Comparison of ENCODE assay signal across 11 cellular contexts in genomic region chr22:23825246-23825905, GRCh38. TPM values are rescaled to one million over a fixed set of nuclear protein-coding genes. Genes with fewer than 3 reads are reported as not detected.
DNase-seq lines count a peak whose midpoint lies in the region; ATAC-seq and TF ChIP-seq lines count a peak whose summit lies in the region.
"Had no signal": no experiment of that assay in that cellular context is flagged by ENCODE, and none has a peak within 500 bp of the region (broad histone marks: within the 10 kb centered on the region; RNA-seq: fewer than 3 reads in every experiment).

No MANE protein-coding gene starts in this region.

- H4K20me1 ChIP-seq in PC-9 (ENCODE audit: insufficient read depth) = peaks cover 9% of the 10 kb centered on the region; the same call in 1 of the 2 replicates

- H3K9me2 ChIP-seq in PC-9 (ENCODE audit: insufficient read depth) = no peaks in the 10 kb centered on the region

- no peak for TF ChIP-seq CTCF in PC-9 (conservative IDR thresholded peaks at IDR 0.05)

- no peaks in the 10 kb centered on the region for H3K36me3 ChIP-seq in aorta (ENCODE audit: control insufficient read depth in 1 of 2, insufficient read depth in 2 of 2, low read length in 1 of 2)
- no peaks in the 10 kb centered on the region; the same call in 1 of the 2 replicates for H3K36me3 ChIP-seq in PC-9 (ENCODE audit: low read depth)

- H3K4me3 ChIP-seq in aorta (ENCODE audit: low read length in 2 of 2) = no peak overlapping the region
- no peak overlapping the region for H3K4me3 ChIP-seq in PC-9

- H3K79me2 ChIP-seq in PC-9 (ENCODE audit: low read depth) = no peaks in the 10 kb centered on the region

- H3K27ac ChIP-seq in aorta (ENCODE audit: low read depth in 1 of 2, low read length in 2 of 2) (no peak overlapping the region), PC-9 (no peak overlapping the region)

- H3F3A ChIP-seq in PC-9 (ENCODE audit: insufficient read depth, low read depth) = no peaks in the 10 kb centered on the region

- no peaks in the 10 kb centered on the region for H3K4me1 ChIP-seq in aorta (ENCODE audit: control insufficient read depth in 1 of 2, insufficient read depth in 2 of 2, low read length in 2 of 2)
- H3K4me1 ChIP-seq in PC-9 (replicated peaks; ENCODE audit: insufficient read depth) = no peaks in the 10 kb centered on the region

- no peak for ATAC-seq in activated naive CD8-positive, alpha-beta T cell treated with anti-CD3 and anti-CD28 coated beads, Interleukin-2, amount 50 U/mL, for 24 hours
- ATAC-seq in memory B cell (ENCODE audit: low read depth) (no peak), aorta (ENCODE audit: low FRiP score) (no peak), HG02759 (IDR thresholded peaks at IDR 0.05; ENCODE audit: unreplicated experiment) (no peak), GM19035 (IDR thresholded peaks at IDR 0.05; ENCODE audit: unreplicated experiment) (no peak)
- ATAC-seq: naive thymus-derived CD8-positive, alpha-beta T cell; PC-3 had no signal

- BruUV-seq in PC-9 (replicated peaks; lab: Mats Ljungman, UMichigan) = no TSS peak

- H3K9me3 ChIP-seq in aorta (ENCODE audit: control insufficient read depth, low read length) (no peaks in the 10 kb centered on the region), PC-9 (ENCODE audit: insufficient read depth, low read depth) (no peaks in the 10 kb centered on the region)

- peak overlapping the region; percentile 39 for H3K27ac Mint-ChIP-seq in activated naive CD8-positive, alpha-beta T cell treated with anti-CD3 and anti-CD28 coated beads for 36 hours
- no peak overlapping the region for H3K27ac Mint-ChIP-seq in activated naive CD8-positive, alpha-beta T cell treated with anti-CD3 and anti-CD28 coated beads, Interleukin-2, amount 50 U/mL, for 24 hours
- H3K27ac Mint-ChIP-seq in activated T-helper 2 cell treated with anti-CD3 and anti-CD28 coated beads, Interferon-gamma antibody, Interleukin-2, Interleukin-4, amounts not matched to agents 10 μg/mL and 5 μg/mL and 100 μg/mL, durations not matched to agents 14 hours and 24 hours and 36 hours = peak overlapping the region; percentile 74
- H3K27ac Mint-ChIP-seq in memory B cell = peak overlapping the region; percentile 24

- peaks cover 7% of the 10 kb centered on the region for H3K4me1 Mint-ChIP-seq in activated naive CD8-positive, alpha-beta T cell treated with anti-CD3 and anti-CD28 coated beads for 36 hours
- H3K4me1 Mint-ChIP-seq in activated naive CD8-positive, alpha-beta T cell treated with anti-CD3 and anti-CD28 coated beads, Interleukin-2, amount 50 U/mL, for 24 hours = peaks cover 9% of the 10 kb centered on the region
- H3K4me1 Mint-ChIP-seq in activated T-helper 2 cell treated with anti-CD3 and anti-CD28 coated beads, Interferon-gamma antibody, Interleukin-2, Interleukin-4, amounts not matched to agents 10 μg/mL and 5 μg/mL and 100 μg/mL, durations not matched to agents 14 hours and 24 hours and 36 hours (ENCODE audit: low read depth) = peaks cover 18% of the 10 kb centered on the region
- peaks cover 42% of the 10 kb centered on the region for H3K4me1 Mint-ChIP-seq in memory B cell

- no peak overlapping the region for H2AFZ ChIP-seq in PC-9

- 91 to 95% methylated on average over 12 of the region's 12 CpGs for WGBS in aorta, 2 donors

- H3K27me3 Mint-ChIP-seq in activated naive CD8-positive, alpha-beta T cell treated with anti-CD3 and anti-CD28 coated beads for 36 hours = no peaks in the 10 kb centered on the region
- no peaks in the 10 kb centered on the region for H3K27me3 Mint-ChIP-seq in activated naive CD8-positive, alpha-beta T cell treated with anti-CD3 and anti-CD28 coated beads, Interleukin-2, amount 50 U/mL, for 24 hours
- no peaks in the 10 kb centered on the region for H3K27me3 Mint-ChIP-seq in activated T-helper 2 cell treated with anti-CD3 and anti-CD28 coated beads, Interferon-gamma antibody, Interleukin-2, Interleukin-4, amounts not matched to agents 10 μg/mL and 5 μg/mL and 100 μg/mL, durations not matched to agents 14 hours and 24 hours and 36 hours (ENCODE audit: low read depth)
- H3K27me3 Mint-ChIP-seq in memory B cell = no peaks in the 10 kb centered on the region
- H3K27me3 Mint-ChIP-seq: naive thymus-derived CD8-positive, alpha-beta T cell had no signal

- POLR2A ChIA-PET in PC-9 (lab: Charles Lee; ENCODE audit: unreplicated experiment) = no interaction called here

- DNase-seq in activated naive CD8-positive, alpha-beta T cell treated with anti-CD3 and anti-CD28 coated beads for 36 hours = no peak
- no peak for DNase-seq in activated naive CD8-positive, alpha-beta T cell treated with anti-CD3 and anti-CD28 coated beads, Interleukin-2, amount 50 U/mL, for 24 hours
- DNase-seq in activated T-helper 2 cell treated with anti-CD3 and anti-CD28 coated beads, Interferon-gamma antibody, Interleukin-2, Interleukin-4, amounts not matched to agents 10 μg/mL and 5 μg/mL and 100 μg/mL, durations not matched to agents 14 hours and 24 hours and 36 hours (ENCODE audit: low spot score) = no peak
- no peak for DNase-seq in memory B cell (ENCODE audit: low spot score in 2 of 2)
- peak; percentile 31 to 65 for DNase-seq in aorta
- DNase-seq in PC-9 = no peak
- DNase-seq: activated T-cell treated with anti-CD3 and anti-CD28 coated beads for 4 hours; naive thymus-derived CD8-positive, alpha-beta T cell; PC-3 had no signal

- H3K27me3 ChIP-seq in aorta (ENCODE audit: control insufficient read depth in 1 of 2, insufficient read depth in 2 of 2, low read length in 1 of 2) (no peaks in the 10 kb centered on the region), PC-9 (ENCODE audit: insufficient read depth, low read depth) (no peaks in the 10 kb centered on the region)

- CTCF ChIA-PET in PC-9 (lab: Charles Lee) = no interaction called here

- intact Hi-C loops in activated T-helper 2 cell treated with anti-CD3 and anti-CD28 coated beads, Interferon-gamma antibody, Interleukin-2, Interleukin-4, amounts not matched to agents 10 μg/mL and 5 μg/mL and 100 μg/mL, durations not matched to agents 14 hours and 24 hours and 36 hours (cut with micrococcal nuclease) = no loop called here
- intact Hi-C loops in aorta (cut with DNase I) = no loop called here
- intact Hi-C loops in PC-9 (cut with micrococcal nuclease; ENCODE audit: unreplicated experiment) = no loop called here

- no peak overlapping the region for H3K4me2 ChIP-seq in PC-9

- no peaks in the 10 kb centered on the region for H3K9me3 Mint-ChIP-seq in activated naive CD8-positive, alpha-beta T cell treated with anti-CD3 and anti-CD28 coated beads for 36 hours
- H3K9me3 Mint-ChIP-seq in activated naive CD8-positive, alpha-beta T cell treated with anti-CD3 and anti-CD28 coated beads, Interleukin-2, amount 50 U/mL, for 24 hours = no peaks in the 10 kb centered on the region
- no peaks in the 10 kb centered on the region for H3K9me3 Mint-ChIP-seq in activated T-helper 2 cell treated with anti-CD3 and anti-CD28 coated beads, Interferon-gamma antibody, Interleukin-2, Interleukin-4, amounts not matched to agents 10 μg/mL and 5 μg/mL and 100 μg/mL, durations not matched to agents 14 hours and 24 hours and 36 hours
- H3K9me3 Mint-ChIP-seq in memory B cell = no peaks in the 10 kb centered on the region
- H3K9me3 Mint-ChIP-seq: naive thymus-derived CD8-positive, alpha-beta T cell had no signal

- no peak overlapping the region for H3K4me3 Mint-ChIP-seq in activated naive CD8-positive, alpha-beta T cell treated with anti-CD3 and anti-CD28 coated beads for 36 hours
- no peak overlapping the region for H3K4me3 Mint-ChIP-seq in activated naive CD8-positive, alpha-beta T cell treated with anti-CD3 and anti-CD28 coated beads, Interleukin-2, amount 50 U/mL, for 24 hours
- no peak overlapping the region for H3K4me3 Mint-ChIP-seq in activated T-helper 2 cell treated with anti-CD3 and anti-CD28 coated beads, Interferon-gamma antibody, Interleukin-2, Interleukin-4, amounts not matched to agents 10 μg/mL and 5 μg/mL and 100 μg/mL, durations not matched to agents 14 hours and 24 hours and 36 hours (ENCODE audit: low read depth)
- H3K4me3 Mint-ChIP-seq in memory B cell = no peak overlapping the region

- H3K36me3 Mint-ChIP-seq in activated naive CD8-positive, alpha-beta T cell treated with anti-CD3 and anti-CD28 coated beads for 36 hours = peaks cover 21% of the 10 kb centered on the region
- H3K36me3 Mint-ChIP-seq in activated naive CD8-positive, alpha-beta T cell treated with anti-CD3 and anti-CD28 coated beads, Interleukin-2, amount 50 U/mL, for 24 hours (ENCODE audit: low read depth) = peaks cover 31% of the 10 kb centered on the region
- peaks cover 67% of the 10 kb centered on the region for H3K36me3 Mint-ChIP-seq in activated T-helper 2 cell treated with anti-CD3 and anti-CD28 coated beads, Interferon-gamma antibody, Interleukin-2, Interleukin-4, amounts not matched to agents 10 μg/mL and 5 μg/mL and 100 μg/mL, durations not matched to agents 14 hours and 24 hours and 36 hours (ENCODE audit: low read depth)
- H3K36me3 Mint-ChIP-seq in memory B cell = peaks cover 44% of the 10 kb centered on the region

RNA-seq across cellular contexts. Expression of gene DERL3, which starts 13.4 kb away (rescaled TPM):
- 1 to 10 TPM; 4.0 to 5.9 TPM for total RNA-seq in activated naive CD8-positive, alpha-beta T cell treated with anti-CD3 and anti-CD28 coated beads for 36 hours
- 10.3 TPM in 2 replicates for total RNA-seq in activated T-helper 2 cell treated with anti-CD3 and anti-CD28 coated beads, Interferon-gamma antibody, Interleukin-2, Interleukin-4, amounts not matched to agents 10 μg/mL and 5 μg/mL and 100 μg/mL, durations not matched to agents 14 hours and 24 hours and 36 hours
- total RNA-seq in aorta (1 to 10 TPM; 1.9 to 3.9 TPM), PC-9 (2021) (0.41 and 1.2 TPM in 2 replicates)
- polyA plus RNA-seq in aorta = 1 to 10 TPM; 1.4 to 6.1 TPM
- total RNA-seq: PC-3 had no signal
- polyA plus RNA-seq: naive thymus-derived CD8-positive, alpha-beta T cell had no signal

RNA-seq across cellular contexts. Expression of gene SLC2A11, which starts 32.3 kb away (rescaled TPM):
- total RNA-seq in activated naive CD8-positive, alpha-beta T cell treated with anti-CD3 and anti-CD28 coated beads for 36 hours = 1 to 10 TPM; 5.2 to 5.9 TPM
- 9.4 and 9.6 TPM in 2 replicates for total RNA-seq in activated T-helper 2 cell treated with anti-CD3 and anti-CD28 coated beads, Interferon-gamma antibody, Interleukin-2, Interleukin-4, amounts not matched to agents 10 μg/mL and 5 μg/mL and 100 μg/mL, durations not matched to agents 14 hours and 24 hours and 36 hours
- total RNA-seq in aorta (10 to 100 TPM in 1 of 2 donors, 1 to 10 TPM in 1; 4.8 to 14.4 TPM), PC-9 (2021) (24.0 and 26.9 TPM in 2 replicates)
- polyA plus RNA-seq in aorta = 10 to 100 TPM; 16.7 TPM

RNA-seq across cellular contexts. Expression of gene SMARCB1, which starts 38.6 kb away (rescaled TPM):
- total RNA-seq in activated naive CD8-positive, alpha-beta T cell treated with anti-CD3 and anti-CD28 coated beads for 36 hours = 10 to 100 TPM; 94.3 to 94.5 TPM
- 94.1 and 96.4 TPM in 2 replicates for total RNA-seq in activated T-helper 2 cell treated with anti-CD3 and anti-CD28 coated beads, Interferon-gamma antibody, Interleukin-2, Interleukin-4, amounts not matched to agents 10 μg/mL and 5 μg/mL and 100 μg/mL, durations not matched to agents 14 hours and 24 hours and 36 hours
- total RNA-seq in aorta (10 to 100 TPM; 48.3 to 53.5 TPM), PC-9 (2021) (61.7 and 80.2 TPM in 2 replicates)
- polyA plus RNA-seq in aorta = 10 to 100 TPM; 24.2 to 31.7 TPM

RNA-seq across cellular contexts. Expression of gene MMP11, which starts 52.7 kb away (rescaled TPM):
- under 1 TPM; 0.44 to 0.64 TPM for total RNA-seq in activated naive CD8-positive, alpha-beta T cell treated with anti-CD3 and anti-CD28 coated beads for 36 hours
- 0.87 and 1.0 TPM in 2 replicates for total RNA-seq in activated T-helper 2 cell treated with anti-CD3 and anti-CD28 coated beads, Interferon-gamma antibody, Interleukin-2, Interleukin-4, amounts not matched to agents 10 μg/mL and 5 μg/mL and 100 μg/mL, durations not matched to agents 14 hours and 24 hours and 36 hours
- total RNA-seq in aorta (1 to 10 TPM; 1.3 to 3.0 TPM), PC-9 (2021) (2.4 and 3.6 TPM in 2 replicates)
- 1 to 10 TPM; 3.5 to 5.1 TPM for polyA plus RNA-seq in aorta

RNA-seq across cellular contexts. Expression of gene CHCHD10, which starts 57.6 kb away (rescaled TPM):
- total RNA-seq in activated naive CD8-positive, alpha-beta T cell treated with anti-CD3 and anti-CD28 coated beads for 36 hours = 100 to 1,000 TPM; 224 to 241 TPM
- 108 and 111 TPM in 2 replicates for total RNA-seq in activated T-helper 2 cell treated with anti-CD3 and anti-CD28 coated beads, Interferon-gamma antibody, Interleukin-2, Interleukin-4, amounts not matched to agents 10 μg/mL and 5 μg/mL and 100 μg/mL, durations not matched to agents 14 hours and 24 hours and 36 hours
- total RNA-seq in aorta = 10 to 100 TPM; 30.9 to 41.9 TPM
- polyA plus RNA-seq in aorta = 10 to 100 TPM; 58.5 to 68.4 TPM
- 37.0 and 43.5 TPM in 2 replicates for total RNA-seq in PC-9 (2021)

Comparison
In these comparisons a context has a peak if more than half of its experiments do, and no peak if none do; other contexts are left out.
1. DNase-seq: peak in aorta (2 of 2); none in activated naive CD8-positive, alpha-beta T cell treated with anti-CD3 and anti-CD28 coated beads for 36 hours (single experiment), activated naive CD8-positive, alpha-beta T cell treated with anti-CD3 and anti-CD28 coated beads, Interleukin-2, amount 50 U/mL, for 24 hours (single experiment), activated T-helper 2 cell treated with anti-CD3 and anti-CD28 coated beads, Interferon-gamma antibody, Interleukin-2, Interleukin-4, amounts not matched to agents 10 μg/mL and 5 μg/mL and 100 μg/mL, durations not matched to agents 14 hours and 24 hours and 36 hours (single experiment), memory B cell (0 of 2) and PC-9 (0 of 2).